1 cellular context compared by ENCODE assay signal in the genomic region with DNA sequence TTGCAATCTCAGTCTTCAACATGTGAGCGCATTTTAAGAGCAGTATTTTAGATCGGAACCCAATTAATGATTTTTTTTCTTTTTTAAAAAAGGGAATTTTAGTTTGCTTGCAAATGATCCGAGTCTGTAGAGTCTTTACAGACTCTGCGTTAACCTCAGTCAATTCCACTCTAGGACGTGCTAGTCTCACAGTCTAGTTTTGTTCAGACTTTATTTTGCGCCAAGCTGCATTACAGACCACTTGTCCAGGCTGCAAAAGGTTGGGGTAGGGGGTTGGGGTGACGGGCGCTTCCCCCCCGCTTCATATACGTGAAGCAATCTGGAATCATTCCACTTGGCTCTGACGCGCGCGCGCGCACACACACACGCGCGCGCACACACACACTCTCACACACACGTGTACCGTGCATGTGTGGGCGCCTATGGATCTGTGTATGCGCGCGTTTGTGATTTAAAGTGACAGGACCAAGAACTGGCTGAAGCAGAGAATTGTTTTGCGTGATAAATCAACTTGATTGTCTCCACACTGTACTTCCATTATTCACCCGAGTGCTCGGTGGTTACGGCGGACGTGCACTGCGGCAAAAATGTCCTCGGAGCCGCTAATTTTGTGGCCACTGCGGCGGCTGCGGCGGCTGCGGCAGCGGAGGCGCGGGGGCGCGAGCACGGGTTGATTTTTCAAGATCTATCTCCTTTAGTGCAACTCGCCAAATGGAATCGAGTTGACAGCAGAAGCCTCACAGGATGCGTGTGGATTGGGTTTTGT.
TF ChIP-seq lines count a peak whose summit lies in the region.

No MANE protein-coding gene starts in this region.

TF ChIP-seq in K562, 482 proteins besides CTCF, POLR2A, EP300 and RAD21 (continued from another document and continues in another):
- TF ChIP-seq PBX2 (CRISPR knock-in tag; IDR thresholded peaks at IDR 0.05; ENCODE audit: low read depth) (no peak), PBX2 (tag; conservative IDR thresholded peaks at IDR 0.05; ENCODE audit: low read depth) (peak; percentile 54), PCBP1 (IDR thresholded peaks at IDR 0.05; ENCODE audit: low read depth, low read length, poor library complexity, severe bottlenecking) (no peak), POLR2AphosphoS2 (IDR thresholded peaks at IDR 0.05; ENCODE audit: low read length) (no peak), SP2 (IDR thresholded peaks at IDR 0.05; ENCODE audit: extremely low read depth, low read depth, low read length, poor library complexity, severe bottlenecking) (no peak), RHOXF2B (CRISPR knock-in tag; conservative IDR thresholded peaks at IDR 0.05) (no peak), POLR2G (IDR thresholded peaks at IDR 0.05; ENCODE audit: low read depth, low read length) (peak; percentile 82), DIDO1 (tag; IDR thresholded peaks at IDR 0.05; ENCODE audit: low read depth) (no peak), ZBTB7A (IDR thresholded peaks at IDR 0.05; ENCODE audit: borderline replicate concordance, control insufficient read depth, low read depth, low read length) (no peak), ZC3H11A (IDR thresholded peaks at IDR 0.05; ENCODE audit: low read depth, low read length) (no peak), PURB (CRISPR knock-in tag; IDR thresholded peaks at IDR 0.05; ENCODE audit: low read depth) (no peak), EGR1 (conservative IDR thresholded peaks at IDR 0.05) (peak; percentile 83), KDM1A (IDR thresholded peaks at IDR 0.05) (peak; percentile 23 to 68), ZNF184 (CRISPR knock-in tag; IDR thresholded peaks at IDR 0.05) (no peak), CHD7 (IDR thresholded peaks at IDR 0.05; ENCODE audit: low read depth, low read length) (no peak), ZNF507 (tag; conservative IDR thresholded peaks at IDR 0.05) (no peak), NFXL1 (CRISPR knock-in tag; IDR thresholded peaks at IDR 0.05) (no peak), LARP7 (IDR thresholded peaks at IDR 0.05) (no peak), ZNF263 (CRISPR knock-in tag; IDR thresholded peaks at IDR 0.05; ENCODE audit: borderline replicate concordance) (no peak; the same call in 1 of the 2 replicates), SP1 (CRISPR knock-in tag; IDR thresholded peaks at IDR 0.05) (0 out of 2 replicates have a peak, but pooled peaks have one; percentile 25), ZNF699 (CRISPR knock-in tag; IDR thresholded peaks at IDR 0.05; ENCODE audit: insufficient replicate concordance) (no peak), MITF (IDR thresholded peaks at IDR 0.05) (no peak), RBM15 (IDR thresholded peaks at IDR 0.05; ENCODE audit: insufficient read depth, low read length) (no peak), TCF7 (IDR thresholded peaks at IDR 0.05; ENCODE audit: borderline replicate concordance) (no peak), HLTF (IDR thresholded peaks at IDR 0.05) (no peak), ZKSCAN8 (CRISPR knock-in tag; IDR thresholded peaks at IDR 0.05) (no peak), NR1H2 (CRISPR knock-in tag; IDR thresholded peaks at IDR 0.05) (no peak)
- TF ChIP-seq, protein P1, sequence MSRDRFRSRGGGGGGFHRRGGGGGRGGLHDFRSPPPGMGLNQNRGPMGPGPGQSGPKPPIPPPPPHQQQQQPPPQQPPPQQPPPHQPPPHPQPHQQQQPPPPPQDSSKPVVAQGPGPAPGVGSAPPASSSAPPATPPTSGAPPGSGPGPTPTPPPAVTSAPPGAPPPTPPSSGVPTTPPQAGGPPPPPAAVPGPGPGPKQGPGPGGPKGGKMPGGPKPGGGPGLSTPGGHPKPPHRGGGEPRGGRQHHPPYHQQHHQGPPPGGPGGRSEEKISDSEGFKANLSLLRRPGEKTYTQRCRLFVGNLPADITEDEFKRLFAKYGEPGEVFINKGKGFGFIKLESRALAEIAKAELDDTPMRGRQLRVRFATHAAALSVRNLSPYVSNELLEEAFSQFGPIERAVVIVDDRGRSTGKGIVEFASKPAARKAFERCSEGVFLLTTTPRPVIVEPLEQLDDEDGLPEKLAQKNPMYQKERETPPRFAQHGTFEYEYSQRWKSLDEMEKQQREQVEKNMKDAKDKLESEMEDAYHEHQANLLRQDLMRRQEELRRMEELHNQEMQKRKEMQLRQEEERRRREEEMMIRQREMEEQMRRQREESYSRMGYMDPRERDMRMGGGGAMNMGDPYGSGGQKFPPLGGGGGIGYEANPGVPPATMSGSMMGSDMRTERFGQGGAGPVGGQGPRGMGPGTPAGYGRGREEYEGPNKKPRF (IDR thresholded peaks at IDR 0.05; ENCODE audit: low read depth, low read length): no peak
- TF ChIP-seq, protein P2, sequence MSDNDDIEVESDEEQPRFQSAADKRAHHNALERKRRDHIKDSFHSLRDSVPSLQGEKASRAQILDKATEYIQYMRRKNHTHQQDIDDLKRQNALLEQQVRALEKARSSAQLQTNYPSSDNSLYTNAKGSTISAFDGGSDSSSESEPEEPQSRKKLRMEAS (CRISPR knock-in tag; IDR thresholded peaks at IDR 0.05): peak; percentile 66
- TF ChIP-seq, protein P3, sequence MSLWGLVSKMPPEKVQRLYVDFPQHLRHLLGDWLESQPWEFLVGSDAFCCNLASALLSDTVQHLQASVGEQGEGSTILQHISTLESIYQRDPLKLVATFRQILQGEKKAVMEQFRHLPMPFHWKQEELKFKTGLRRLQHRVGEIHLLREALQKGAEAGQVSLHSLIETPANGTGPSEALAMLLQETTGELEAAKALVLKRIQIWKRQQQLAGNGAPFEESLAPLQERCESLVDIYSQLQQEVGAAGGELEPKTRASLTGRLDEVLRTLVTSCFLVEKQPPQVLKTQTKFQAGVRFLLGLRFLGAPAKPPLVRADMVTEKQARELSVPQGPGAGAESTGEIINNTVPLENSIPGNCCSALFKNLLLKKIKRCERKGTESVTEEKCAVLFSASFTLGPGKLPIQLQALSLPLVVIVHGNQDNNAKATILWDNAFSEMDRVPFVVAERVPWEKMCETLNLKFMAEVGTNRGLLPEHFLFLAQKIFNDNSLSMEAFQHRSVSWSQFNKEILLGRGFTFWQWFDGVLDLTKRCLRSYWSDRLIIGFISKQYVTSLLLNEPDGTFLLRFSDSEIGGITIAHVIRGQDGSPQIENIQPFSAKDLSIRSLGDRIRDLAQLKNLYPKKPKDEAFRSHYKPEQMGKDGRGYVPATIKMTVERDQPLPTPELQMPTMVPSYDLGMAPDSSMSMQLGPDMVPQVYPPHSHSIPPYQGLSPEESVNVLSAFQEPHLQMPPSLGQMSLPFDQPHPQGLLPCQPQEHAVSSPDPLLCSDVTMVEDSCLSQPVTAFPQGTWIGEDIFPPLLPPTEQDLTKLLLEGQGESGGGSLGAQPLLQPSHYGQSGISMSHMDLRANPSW (CRISPR knock-in tag; IDR thresholded peaks at IDR 0.05): no peak
- TF ChIP-seq, protein P4, sequence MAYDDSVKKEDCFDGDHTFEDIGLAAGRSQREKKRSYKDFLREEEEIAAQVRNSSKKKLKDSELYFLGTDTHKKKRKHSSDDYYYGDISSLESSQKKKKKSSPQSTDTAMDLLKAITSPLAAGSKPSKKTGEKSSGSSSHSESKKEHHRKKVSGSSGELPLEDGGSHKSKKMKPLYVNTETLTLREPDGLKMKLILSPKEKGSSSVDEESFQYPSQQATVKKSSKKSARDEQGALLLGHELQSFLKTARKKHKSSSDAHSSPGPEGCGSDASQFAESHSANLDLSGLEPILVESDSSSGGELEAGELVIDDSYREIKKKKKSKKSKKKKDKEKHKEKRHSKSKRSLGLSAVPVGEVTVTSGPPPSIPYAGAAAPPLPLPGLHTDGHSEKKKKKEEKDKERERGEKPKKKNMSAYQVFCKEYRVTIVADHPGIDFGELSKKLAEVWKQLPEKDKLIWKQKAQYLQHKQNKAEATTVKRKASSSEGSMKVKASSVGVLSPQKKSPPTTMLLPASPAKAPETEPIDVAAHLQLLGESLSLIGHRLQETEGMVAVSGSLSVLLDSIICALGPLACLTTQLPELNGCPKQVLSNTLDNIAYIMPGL (CRISPR knock-in tag; IDR thresholded peaks at IDR 0.05): peak; percentile 67; the same call in 1 of the 2 replicates
- TF ChIP-seq, protein P5, sequence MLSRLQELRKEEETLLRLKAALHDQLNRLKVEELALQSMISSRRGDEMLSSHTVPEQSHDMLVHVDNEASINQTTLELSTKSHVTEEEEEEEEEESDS (CRISPR knock-in tag; IDR thresholded peaks at IDR 0.05): no peak
